32 cellular contexts compared by ENCODE assay signal in genomic region chrY:14360748-14361500, GRCh38.
"Had no signal": no experiment of that assay in that cellular context is flagged by ENCODE, and none has a peak within 500 bp of the region (broad histone marks: within the 10 kb centered on the region; RNA-seq: fewer than 3 reads in every experiment).

No MANE protein-coding gene starts in this region.

- H3K4me3 ChIP-seq: neural progenitor cell, ovary, psoas muscle, right lobe of liver, sigmoid colon, skin epidermis, smooth muscle cell, spleen, suprapubic skin, testis, tibial artery, transverse colon, upper lobe of left lung, vagina had no signal

- H3K4me2 ChIP-seq: neural progenitor cell, smooth muscle cell had no signal

- H3K79me2 ChIP-seq: parathyroid adenoma had no signal

- H3K9ac ChIP-seq: neural progenitor cell, parathyroid adenoma had no signal

- H3K36me3 Mint-ChIP-seq: natural killer cell, neural progenitor cell had no signal

- H3K9me3 ChIP-seq: ovary, psoas muscle, right lobe of liver, sigmoid colon, spleen, suprapubic skin, testis, tibial artery, transverse colon, upper lobe of left lung, vagina had no signal

- H3K4me3 Mint-ChIP-seq: natural killer cell; nephron; neural progenitor cell; stimulated activated memory B cell treated with anti-CD40 and anti-IgM and Interleukin-4, amounts not matched to agents 10 μg/mL and 1 μg/mL and 100 μg/mL, for 72 hours; stimulated activated naive CD8-positive, alpha-beta T cell treated with anti-CD3 and anti-CD28 coated beads, Interleukin-15, amount 100 ng/mL, for 72 hours had no signal

- H3K36me3 ChIP-seq: neural progenitor cell, ovary, right lobe of liver, sigmoid colon, spleen, suprapubic skin, tibial artery, transverse colon, upper lobe of left lung, vagina had no signal

- H3K27me3 ChIP-seq: neural progenitor cell, ovary, right lobe of liver, sigmoid colon, spleen, suprapubic skin, testis, tibial artery, transverse colon, upper lobe of left lung, vagina had no signal

- H3K27me3 Mint-ChIP-seq: progenitor cell of endocrine pancreas; stimulated activated memory B cell treated with anti-CD40 and anti-IgM and Interleukin-4, amounts not matched to agents 10 μg/mL and 1 μg/mL and 100 μg/mL, for 72 hours had no signal

- H3K27ac ChIP-seq: neural progenitor cell, ovary, parathyroid adenoma, psoas muscle, right lobe of liver, sigmoid colon, skin epidermis, spleen, suprapubic skin, testis, tibial artery, transverse colon, upper lobe of left lung, vagina had no signal

- H3K9me3 Mint-ChIP-seq: nephron, neural progenitor cell had no signal

- H3K27ac Mint-ChIP-seq: natural killer cell; nephron; neural progenitor cell; progenitor cell of endocrine pancreas; stimulated activated memory B cell treated with anti-CD40 and anti-IgM and Interleukin-4, amounts not matched to agents 10 μg/mL and 1 μg/mL and 100 μg/mL, for 72 hours; stimulated activated naive CD8-positive, alpha-beta T cell treated with anti-CD3 and anti-CD28 coated beads, Interleukin-15, amount 100 ng/mL, for 72 hours had no signal

- ATAC-seq: natural killer cell; psoas muscle; right cardiac atrium; right lobe of liver; stimulated activated memory B cell treated with anti-CD40 and anti-IgM and Interleukin-4, amounts not matched to agents 10 μg/mL and 1 μg/mL and 100 μg/mL, for 72 hours; stimulated activated naive CD8-positive, alpha-beta T cell treated with anti-CD3 and anti-CD28 coated beads, Interleukin-15, amount 100 ng/mL, for 72 hours; stimulated activated naive CD8-positive, alpha-beta T cell treated with anti-CD3 and anti-CD28 coated beads, Interleukin-15, Interleukin-2, amounts not matched to agents 100 U/mL and 50 U/mL, for 24 hours had no signal

- H3K4me1 Mint-ChIP-seq: natural killer cell; nephron; neural progenitor cell; stimulated activated naive CD8-positive, alpha-beta T cell treated with anti-CD3 and anti-CD28 coated beads, Interleukin-15, amount 100 ng/mL, for 72 hours had no signal

- DNase-seq: natural killer cell; occipital lobe; ovary; posterior cingulate gyrus; psoas muscle; right cardiac atrium; right lobe of liver; sigmoid colon; spleen; stimulated activated CD4-positive, alpha-beta T cell treated with anti-CD3 and anti-CD28 coated beads, Interleukin-12 subunit alpha, Interleukin-12 subunit beta, amount 100 ng/mL, for 4 hours; stimulated activated CD4-positive, alpha-beta T cell treated with anti-CD3 and anti-CD28 coated beads, Interleukin-1b, Interleukin-23, amount 100 ng/mL, for 48 hours; stimulated activated CD4-positive, alpha-beta T cell treated with anti-CD3 and anti-CD28 coated beads, Interleukin-4, amount 100 ng/mL, for 1 hour; stimulated activated CD4-positive, alpha-beta T cell treated with anti-CD3 and anti-CD28 coated beads, Interleukin-4, amount 100 ng/mL, for 4 hours; stimulated activated CD8-positive, alpha-beta memory T cell treated with anti-CD3 and anti-CD28 coated beads, Interleukin-4, amount 100 ng/mL, for 48 hours; stimulated activated naive CD4-positive, alpha-beta T cell; stimulated activated naive CD8-positive, alpha-beta T cell treated with anti-CD3 and anti-CD28 coated beads, Interleukin-15, amount 100 ng/mL, for 72 hours; stimulated activated naive CD8-positive, alpha-beta T cell treated with anti-CD3 and anti-CD28 coated beads, Interleukin-15, Interleukin-2, amounts not matched to agents 100 U/mL and 50 U/mL, for 24 hours; substantia nigra; testis; tibial artery; transverse colon; upper lobe of left lung had no signal

- FAIRE-seq: urothelium cell line had no signal

- H3K4me1 ChIP-seq: neural progenitor cell, parathyroid adenoma, psoas muscle, right lobe of liver, sigmoid colon, spleen, suprapubic skin, testis, tibial artery, transverse colon, upper lobe of left lung, vagina had no signal

- H2AFZ ChIP-seq: neural progenitor cell, parathyroid adenoma had no signal
